Comparison of ENCODE assay signal across 10 cellular contexts in genomic region chr9:109948453-109948852, GRCh38.
"Had no signal": no experiment of that assay in that cellular context is flagged by ENCODE, and none has a peak within 500 bp of the region (broad histone marks: within the 10 kb centered on the region; RNA-seq: fewer than 3 reads in every experiment).

No MANE protein-coding gene starts in this region.

- H3K9me3 ChIP-seq: HAP-1 had no signal

- H3K4me1 ChIP-seq: HAP-1 had no signal

- H3K4me2 ChIP-seq: KMS-11 had no signal

- H3K27ac Mint-ChIP-seq: HFFc6, IgD-negative memory B cell had no signal

- ATAC-seq: HCT116 had no signal

- H3K9ac ChIP-seq: GM23248, KMS-11 had no signal

- DNase-seq: GM23248, GOT3, H7, HFFc6, KBM-7 had no signal

- FAIRE-seq: HTR-8/SVneo had no signal

- H3K36me3 ChIP-seq: HAP-1 had no signal

- H3K4me3 ChIP-seq: GM23248, HAP-1 had no signal

- H3K27ac ChIP-seq: GM23248, KMS-11 had no signal

- H2AFZ ChIP-seq: GM23248 had no signal

- H3K4me3 Mint-ChIP-seq: HFFc6, IgD-negative memory B cell had no signal

- H3K27me3 Mint-ChIP-seq: IgD-negative memory B cell had no signal

- H3K9me3 Mint-ChIP-seq: HFFc6, IgD-negative memory B cell had no signal
